13 cellular contexts compared by ENCODE assay signal in the genomic region with DNA sequence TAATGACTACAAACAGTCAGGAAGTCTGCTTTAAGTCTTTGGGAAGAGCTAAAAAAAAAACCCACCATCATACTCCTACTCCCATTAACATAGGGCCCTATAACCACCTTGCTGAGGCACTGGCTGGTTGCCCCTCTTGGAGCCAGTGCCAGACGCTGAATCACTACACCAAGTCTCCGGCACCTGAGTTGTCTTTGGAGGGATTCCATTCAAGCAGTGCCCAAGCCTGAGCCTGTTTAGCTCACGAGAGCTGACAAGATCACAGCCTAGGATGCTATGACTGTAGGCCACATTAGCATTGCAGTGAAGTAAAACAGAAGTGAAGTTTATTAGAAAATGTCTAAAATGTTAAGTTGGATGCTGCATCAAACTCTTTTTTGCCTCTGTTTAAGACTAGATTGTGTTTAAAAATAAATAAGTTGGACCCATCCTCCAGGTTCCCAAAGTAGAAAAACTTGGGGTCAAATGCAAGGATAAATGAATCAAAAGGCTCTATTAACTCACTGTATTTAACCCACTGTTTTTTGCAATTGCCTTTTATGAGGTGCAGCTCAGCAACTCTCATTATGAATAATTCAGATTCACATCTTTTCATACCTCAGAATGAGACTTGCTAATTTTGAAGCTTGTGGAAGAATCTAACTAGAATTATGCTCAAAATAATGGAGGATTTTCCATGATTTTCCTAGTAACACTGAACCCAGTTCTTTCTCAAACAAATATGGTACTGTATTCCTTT.
DNase-seq lines count a peak whose midpoint lies in the region; ATAC-seq and TF ChIP-seq lines count a peak whose summit lies in the region.
"Had no signal": no experiment of that assay in that cellular context is flagged by ENCODE, and none has a peak within 500 bp of the region (broad histone marks: within the 10 kb centered on the region; RNA-seq: fewer than 3 reads in every experiment).

No MANE protein-coding gene starts in this region.

- TF ChIP-seq EP300 in gastroesophageal sphincter (IDR thresholded peaks at IDR 0.05): no peak

- no peaks in the 10 kb centered on the region for H3K9me3 ChIP-seq in gastroesophageal sphincter

- no peaks in the 10 kb centered on the region for H3K27me3 Mint-ChIP-seq in activated naive CD4-positive, alpha-beta T cell treated with anti-CD3 and anti-CD28 coated beads, Interleukin-2, amount 10 ng/mL, durations not matched to agents 7 days and 5 days
- no peaks in the 10 kb centered on the region for H3K27me3 Mint-ChIP-seq in stimulated activated naive CD8-positive, alpha-beta T cell treated with anti-CD3 and anti-CD28 coated beads, Interleukin-15, amount 100 ng/mL, for 72 hours
- H3K27me3 Mint-ChIP-seq: dendritic cell treated with granulocyte-macrophage colony-stimulating factor and Interleukin-4, amounts not matched to agents 40 ng/mL and 50 ng/mL, for 4 days had no signal

- no peaks in the 10 kb centered on the region for H3K9me3 Mint-ChIP-seq in activated naive CD4-positive, alpha-beta T cell treated with anti-CD3 and anti-CD28 coated beads, Interleukin-2, amount 10 ng/mL, durations not matched to agents 7 days and 5 days
- H3K9me3 Mint-ChIP-seq in stimulated activated naive CD8-positive, alpha-beta T cell treated with anti-CD3 and anti-CD28 coated beads, Interleukin-15, amount 100 ng/mL, for 72 hours: no peaks in the 10 kb centered on the region
- H3K9me3 Mint-ChIP-seq: dendritic cell treated with granulocyte-macrophage colony-stimulating factor and Interleukin-4, amounts not matched to agents 40 ng/mL and 50 ng/mL, for 4 days had no signal

- H3K36me3 ChIP-seq in gastroesophageal sphincter: no peaks in the 10 kb centered on the region

- no peak overlapping the region for H3K27ac Mint-ChIP-seq in activated naive CD4-positive, alpha-beta T cell treated with anti-CD3 and anti-CD28 coated beads, Interleukin-2, amount 10 ng/mL, durations not matched to agents 7 days and 5 days
- H3K27ac Mint-ChIP-seq in stimulated activated naive CD8-positive, alpha-beta T cell treated with anti-CD3 and anti-CD28 coated beads, Interleukin-15, amount 100 ng/mL, for 72 hours: peak overlapping the region; percentile 70 to 88
- H3K27ac Mint-ChIP-seq: dendritic cell treated with granulocyte-macrophage colony-stimulating factor and Interleukin-4, amounts not matched to agents 40 ng/mL and 50 ng/mL, for 4 days had no signal

- no peak for TF ChIP-seq CTCF in gastroesophageal sphincter (IDR thresholded peaks at IDR 0.05)

- H3K4me1 Mint-ChIP-seq in activated naive CD4-positive, alpha-beta T cell treated with anti-CD3 and anti-CD28 coated beads, Interleukin-2, amount 10 ng/mL, durations not matched to agents 7 days and 5 days: peaks cover 76% of the 10 kb centered on the region
- H3K4me1 Mint-ChIP-seq in stimulated activated naive CD8-positive, alpha-beta T cell treated with anti-CD3 and anti-CD28 coated beads, Interleukin-15, amount 100 ng/mL, for 72 hours: peaks cover 94% of the 10 kb centered on the region

- TF ChIP-seq POLR2A in gastroesophageal sphincter (IDR thresholded peaks at IDR 0.05): no peak

- peak; percentile 42; the same call in 2 of the 3 replicates for ATAC-seq in SK-N-SH treated with all-trans-retinoic acid at 6 μM for 48 hours
- no peak for ATAC-seq in gastroesophageal sphincter
- peak; percentile 72 for ATAC-seq in stimulated activated naive CD8-positive, alpha-beta T cell treated with anti-CD3 and anti-CD28 coated beads, Interleukin-15, amount 100 ng/mL, for 72 hours
- ATAC-seq in GM19452 (IDR thresholded peaks at IDR 0.05; ENCODE audit: unreplicated experiment): no peak
- ATAC-seq in HG03442 (IDR thresholded peaks at IDR 0.05; ENCODE audit: unreplicated experiment): no peak

- peaks cover 6 to 98% (median 30%) of the 10 kb centered on the region in 3 donors for H3K4me1 ChIP-seq in gastroesophageal sphincter

- DNase-seq in activated naive CD4-positive, alpha-beta T cell treated with anti-CD3 and anti-CD28 coated beads, Interleukin-2, amount 50 U/mL, for 16 hours: peak; percentile 28
- DNase-seq in activated naive CD4-positive, alpha-beta T cell treated with anti-CD3 and anti-CD28 coated beads, Interleukin-2, amount 10 ng/mL, durations not matched to agents 7 days and 5 days: no peak
- DNase-seq in stimulated activated naive CD8-positive, alpha-beta T cell treated with anti-CD3 and anti-CD28 coated beads, Interleukin-15, amount 100 ng/mL, for 72 hours: no peak
- DNase-seq in activated CD8-positive, alpha-beta memory T cell treated with anti-CD3 and anti-CD28 coated beads, Interleukin-2, amount 50 U/mL, for 4 hours: no peak
- DNase-seq: amniotic stem cell; DMS153; NCI-H1105; stimulated activated CD4-positive, alpha-beta T cell treated with anti-CD3 and anti-CD28 coated beads, Interleukin-2, amount 100 ng/mL, for 48 hours had no signal

- peak overlapping the region in 3 of 4 donors; percentile 25 to 57 (median 28) for H3K27ac ChIP-seq in gastroesophageal sphincter

- H3K27me3 ChIP-seq in gastroesophageal sphincter: no peaks in the 10 kb centered on the region

- WGBS in gastroesophageal sphincter (ENCODE audit: low coverage in 1 of 2), 2 donors: 28 to 53% methylated on average over 3 of the region's 3 CpGs

- CTCF ChIA-PET in activated naive CD4-positive, alpha-beta T cell treated with anti-CD3 and anti-CD28 coated beads, Interleukin-2, amount 10 ng/mL, durations not matched to agents 7 days and 5 days (lab: Charles Lee): no interaction called here

- H3K36me3 Mint-ChIP-seq in activated naive CD4-positive, alpha-beta T cell treated with anti-CD3 and anti-CD28 coated beads, Interleukin-2, amount 10 ng/mL, durations not matched to agents 7 days and 5 days: peaks cover 68% of the 10 kb centered on the region

- H3K4me3 ChIP-seq in gastroesophageal sphincter: no peak overlapping the region

- no peak overlapping the region for H3K4me3 Mint-ChIP-seq in activated naive CD4-positive, alpha-beta T cell treated with anti-CD3 and anti-CD28 coated beads, Interleukin-2, amount 10 ng/mL, durations not matched to agents 7 days and 5 days
- H3K4me3 Mint-ChIP-seq in stimulated activated naive CD8-positive, alpha-beta T cell treated with anti-CD3 and anti-CD28 coated beads, Interleukin-15, amount 100 ng/mL, for 72 hours: peak overlapping the region; percentile 18 to 48
- H3K4me3 Mint-ChIP-seq: dendritic cell treated with granulocyte-macrophage colony-stimulating factor and Interleukin-4, amounts not matched to agents 40 ng/mL and 50 ng/mL, for 4 days had no signal

TF ChIP-seq in SK-N-SH treated with all-trans-retinoic acid at 6 μM for 48 hours, 23 proteins besides CTCF, POLR2A, EP300 and RAD21:
- TF ChIP-seq PATZ1 (CRISPR knock-in tag; IDR thresholded peaks at IDR 0.05; ENCODE audit: borderline replicate concordance) (no peak), SNAI2 (CRISPR knock-in tag; IDR thresholded peaks at IDR 0.05) (no peak), ZFP30 (CRISPR knock-in tag; IDR thresholded peaks at IDR 0.05) (no peak), TOX (CRISPR knock-in tag; IDR thresholded peaks at IDR 0.05; ENCODE audit: borderline replicate concordance) (no peak), ZNF8 (CRISPR knock-in tag; IDR thresholded peaks at IDR 0.05) (no peak), CREB5 (CRISPR knock-in tag; IDR thresholded peaks at IDR 0.05; ENCODE audit: low read depth) (no peak), RARB (CRISPR knock-in tag; IDR thresholded peaks at IDR 0.05) (no peak), PPARA (CRISPR knock-in tag; IDR thresholded peaks at IDR 0.05; ENCODE audit: borderline replicate concordance) (no peak), ESRRG (CRISPR knock-in tag; IDR thresholded peaks at IDR 0.05) (no peak)
- TF ChIP-seq, protein P1, sequence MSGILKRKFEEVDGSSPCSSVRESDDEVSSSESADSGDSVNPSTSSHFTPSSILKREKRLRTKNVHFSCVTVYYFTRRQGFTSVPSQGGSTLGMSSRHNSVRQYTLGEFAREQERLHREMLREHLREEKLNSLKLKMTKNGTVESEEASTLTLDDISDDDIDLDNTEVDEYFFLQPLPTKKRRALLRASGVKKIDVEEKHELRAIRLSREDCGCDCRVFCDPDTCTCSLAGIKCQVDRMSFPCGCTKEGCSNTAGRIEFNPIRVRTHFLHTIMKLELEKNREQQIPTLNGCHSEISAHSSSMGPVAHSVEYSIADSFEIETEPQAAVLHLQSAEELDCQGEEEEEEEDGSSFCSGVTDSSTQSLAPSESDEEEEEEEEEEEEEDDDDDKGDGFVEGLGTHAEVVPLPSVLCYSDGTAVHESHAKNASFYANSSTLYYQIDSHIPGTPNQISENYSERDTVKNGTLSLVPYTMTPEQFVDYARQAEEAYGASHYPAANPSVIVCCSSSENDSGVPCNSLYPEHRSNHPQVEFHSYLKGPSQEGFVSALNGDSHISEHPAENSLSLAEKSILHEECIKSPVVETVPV (CRISPR knock-in tag; IDR thresholded peaks at IDR 0.05): no peak

Comparison
In these comparisons a context has a peak if more than half of its experiments do, and no peak if none do; other contexts are left out.
1. ATAC-seq: peak in SK-N-SH treated with all-trans-retinoic acid at 6 μM for 48 hours (single experiment) and stimulated activated naive CD8-positive, alpha-beta T cell treated with anti-CD3 and anti-CD28 coated beads, Interleukin-15, amount 100 ng/mL, for 72 hours (single experiment); none in gastroesophageal sphincter (single experiment), GM19452 (single experiment) and HG03442 (single experiment).